2 cellular contexts compared by ENCODE assay signal in genomic region chr4:98993419-98994071, GRCh38.
A peak's percentile ranks its signal among the peaks of the same experiment; 100 is the strongest.
TF ChIP-seq lines count a peak whose summit lies in the region.

No MANE protein-coding gene starts in this region.

TF ChIP-seq in IMR-90, 13 proteins besides CTCF, POLR2A, EP300 and RAD21:
- no peak for TF ChIP-seq USF2 (IDR thresholded peaks at IDR 0.05; ENCODE audit: low read depth, low read length)
- no peak for TF ChIP-seq ELK1 (IDR thresholded peaks at IDR 0.05; ENCODE audit: borderline replicate concordance, low read depth, low read length)
- TF ChIP-seq NFE2L2 (IDR thresholded peaks at IDR 0.05; ENCODE audit: low read depth, low read length), result no peak
- TF ChIP-seq SMC3 (IDR thresholded peaks at IDR 0.05; ENCODE audit: low read depth, low read length), result no peak
- no peak for TF ChIP-seq RCOR1 (IDR thresholded peaks at IDR 0.05; ENCODE audit: insufficient replicate concordance, low read length)
- no peak for TF ChIP-seq MAZ (IDR thresholded peaks at IDR 0.05; ENCODE audit: borderline replicate concordance, low read depth, low read length)
- no peak for TF ChIP-seq CHD1 (IDR thresholded peaks at IDR 0.05; ENCODE audit: low read depth, low read length)
- no peak for TF ChIP-seq RFX5 (IDR thresholded peaks at IDR 0.05; ENCODE audit: low read depth, low read length)
- TF ChIP-seq MAFK (IDR thresholded peaks at IDR 0.05; ENCODE audit: low read depth, low read length), result no peak
- no peak for TF ChIP-seq BHLHE40 (IDR thresholded peaks at IDR 0.05; ENCODE audit: low read depth, low read length)
- TF ChIP-seq FOS (IDR thresholded peaks at IDR 0.05; ENCODE audit: low read depth, low read length), result no peak

TF ChIP-seq in HepG2, 621 proteins besides CTCF, POLR2A, EP300 and RAD21:
- 0 out of 2 replicates have a peak, but pooled peaks have one; percentile 17 for TF ChIP-seq ZNF687 (CRISPR knock-in tag; IDR thresholded peaks at IDR 0.05)
- no peak for TF ChIP-seq ZBTB10 (CRISPR knock-in tag; IDR thresholded peaks at IDR 0.05; ENCODE audit: borderline replicate concordance)
